In the genomic region with DNA sequence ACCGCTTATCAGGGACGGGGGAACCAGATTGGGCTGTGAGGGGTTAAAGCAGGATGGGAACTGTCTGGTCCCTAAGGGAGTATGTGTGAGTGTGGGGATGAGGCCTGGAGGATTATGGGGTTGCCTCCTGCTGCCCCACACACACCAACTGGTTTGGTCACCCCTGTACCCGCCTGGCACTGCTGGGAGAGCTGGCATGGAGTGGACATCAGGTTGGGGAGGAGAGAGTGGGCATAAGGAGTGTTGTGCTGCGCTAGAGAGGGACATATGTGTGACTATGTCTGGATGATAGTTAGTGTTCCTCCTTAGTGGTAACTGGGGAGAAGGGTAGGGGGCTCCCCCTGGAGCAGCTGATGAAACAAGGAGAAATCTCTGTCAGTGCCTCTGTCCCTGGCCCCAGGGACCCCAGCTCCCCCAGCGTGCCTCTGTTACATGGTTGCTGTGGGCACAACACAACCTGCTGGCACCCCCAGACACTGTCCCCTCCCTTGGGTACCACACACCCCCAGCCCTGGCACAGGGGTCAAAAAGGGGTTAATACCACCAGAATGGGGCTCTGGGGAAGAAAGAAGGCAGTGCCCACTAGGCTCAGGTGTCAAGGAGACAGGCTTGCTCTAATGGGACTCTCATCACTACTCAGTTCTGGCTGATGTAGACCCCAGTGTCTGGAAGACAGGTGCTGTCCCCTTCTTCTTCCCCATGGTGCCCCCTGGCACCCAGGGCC, we compare ENCODE assay signal across 1 cellular context.
TF ChIP-seq lines count a peak whose summit lies in the region.

No MANE protein-coding gene starts in this region.

TF ChIP-seq in HCT116, 20 proteins besides CTCF, POLR2A, EP300 and RAD21 (continued from another document):
- TF ChIP-seq, protein P1, sequence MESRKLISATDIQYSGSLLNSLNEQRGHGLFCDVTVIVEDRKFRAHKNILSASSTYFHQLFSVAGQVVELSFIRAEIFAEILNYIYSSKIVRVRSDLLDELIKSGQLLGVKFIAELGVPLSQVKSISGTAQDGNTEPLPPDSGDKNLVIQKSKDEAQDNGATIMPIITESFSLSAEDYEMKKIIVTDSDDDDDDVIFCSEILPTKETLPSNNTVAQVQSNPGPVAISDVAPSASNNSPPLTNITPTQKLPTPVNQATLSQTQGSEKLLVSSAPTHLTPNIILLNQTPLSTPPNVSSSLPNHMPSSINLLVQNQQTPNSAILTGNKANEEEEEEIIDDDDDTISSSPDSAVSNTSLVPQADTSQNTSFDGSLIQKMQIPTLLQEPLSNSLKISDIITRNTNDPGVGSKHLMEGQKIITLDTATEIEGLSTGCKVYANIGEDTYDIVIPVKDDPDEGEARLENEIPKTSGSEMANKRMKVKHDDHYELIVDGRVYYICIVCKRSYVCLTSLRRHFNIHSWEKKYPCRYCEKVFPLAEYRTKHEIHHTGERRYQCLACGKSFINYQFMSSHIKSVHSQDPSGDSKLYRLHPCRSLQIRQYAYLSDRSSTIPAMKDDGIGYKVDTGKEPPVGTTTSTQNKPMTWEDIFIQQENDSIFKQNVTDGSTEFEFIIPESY (IDR thresholded peaks at IDR 0.05; ENCODE audit: extremely low read depth, insufficient replicate concordance, low read length), result no peak
- TF ChIP-seq ELF1 (IDR thresholded peaks at IDR 0.05; ENCODE audit: borderline replicate concordance, low read depth), result no peak
- no peak for TF ChIP-seq SIN3A (IDR thresholded peaks at IDR 0.05; ENCODE audit: low read depth)
- TF ChIP-seq EZH2 (IDR thresholded peaks at IDR 0.05), result no peak
- TF ChIP-seq SRF (IDR thresholded peaks at IDR 0.05; ENCODE audit: low read depth), result no peak
- TF ChIP-seq, protein P2, sequence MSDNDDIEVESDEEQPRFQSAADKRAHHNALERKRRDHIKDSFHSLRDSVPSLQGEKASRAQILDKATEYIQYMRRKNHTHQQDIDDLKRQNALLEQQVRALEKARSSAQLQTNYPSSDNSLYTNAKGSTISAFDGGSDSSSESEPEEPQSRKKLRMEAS (IDR thresholded peaks at IDR 0.05), result no peak
- no peak for TF ChIP-seq JUND (IDR thresholded peaks at IDR 0.05)
TF ChIP-seq in HCT116: peak in this region for 0.
